ENCODE assay signal across 15 cellular contexts in the genomic region with DNA sequence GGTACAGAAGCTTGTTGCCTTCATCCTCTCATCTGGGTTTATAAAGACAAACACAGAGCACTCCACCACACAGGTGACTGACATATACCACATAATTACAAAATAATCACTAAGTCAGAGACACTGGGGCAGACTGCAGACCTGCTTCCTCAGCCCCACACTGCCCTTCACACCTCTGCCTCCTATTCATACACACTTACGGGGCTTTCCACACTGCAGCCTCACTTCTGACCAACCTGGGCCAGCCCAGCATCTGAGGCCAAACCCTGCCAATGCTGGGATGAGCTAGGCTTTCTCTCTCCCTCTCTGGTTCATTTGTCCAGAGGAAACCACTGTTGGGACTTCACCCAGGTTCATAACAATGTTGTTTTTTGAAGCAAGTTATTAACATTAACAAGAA. TPM values are rescaled to one million over a fixed set of nuclear protein-coding genes. Genes with fewer than 3 reads are reported as not detected.
"Had no signal": no experiment of that assay in that cellular context is flagged by ENCODE, and none has a peak within 500 bp of the region (broad histone marks: within the 10 kb centered on the region; RNA-seq: fewer than 3 reads in every experiment).

No MANE protein-coding gene starts in this region.

- ATAC-seq: activated T-cell treated with anti-CD3 and anti-CD28 coated beads, Interleukin-2, amount 50 U/mL, for 72 hours; gastroesophageal sphincter; stimulated activated naive CD8-positive, alpha-beta T cell treated with anti-CD3 and anti-CD28 coated beads, Interleukin-15, amount 100 ng/mL, for 72 hours had no signal

- H3K9me3 Mint-ChIP-seq: activated CD4-positive, alpha-beta T cell treated with anti-CD3 and anti-CD28 coated beads, Interleukin-2, amount 10 ng/mL, durations not matched to agents 24 days and 14 days; activated T-cell treated with anti-CD3 and anti-CD28 coated beads, Interleukin-2, amount 50 U/mL, for 72 hours; central memory CD8-positive, alpha-beta T cell; nephron; stimulated activated naive CD8-positive, alpha-beta T cell treated with anti-CD3 and anti-CD28 coated beads, Interleukin-15, amount 100 ng/mL, for 72 hours; T-helper 1 cell treated with Interleukin-12 subunit alpha and Interleukin-12 subunit beta and Interleukin-4 antibody, amounts not matched to agents 30 μg/mL and 1 μg/mL, for 36 hours had no signal

- H3K27me3 ChIP-seq: ovary had no signal

- H3K9me3 ChIP-seq: adrenal gland, gastroesophageal sphincter, left ventricle myocardium inferior, ovary had no signal

- H3K4me1 Mint-ChIP-seq: nephron had no signal

- DNase-seq: activated CD4-positive, alpha-beta T cell treated with anti-CD3 and anti-CD28 coated beads, Interleukin-2, amount 10 ng/mL, durations not matched to agents 24 days and 14 days; activated naive CD4-positive, alpha-beta T cell; activated T-cell treated with anti-CD3 and anti-CD28 coated beads, Interleukin-2, amount 50 U/mL, for 72 hours; cortex of kidney; effector memory CD4-positive, alpha-beta T cell; left ventricle myocardium inferior; mesenchymal stem cell; ovary; stimulated activated CD4-positive, alpha-beta T cell treated with anti-CD3 and anti-CD28 coated beads, Interleukin-4, amount 100 ng/mL, for 1 hour; stimulated activated naive CD8-positive, alpha-beta T cell treated with anti-CD3 and anti-CD28 coated beads, Interleukin-15, amount 100 ng/mL, for 72 hours had no signal

- H3K27ac ChIP-seq: adrenal gland, gastroesophageal sphincter, left ventricle myocardium inferior, ovary had no signal

- H3K4me3 Mint-ChIP-seq: activated CD4-positive, alpha-beta T cell treated with anti-CD3 and anti-CD28 coated beads, Interleukin-2, amount 10 ng/mL, durations not matched to agents 24 days and 14 days; activated T-cell treated with anti-CD3 and anti-CD28 coated beads, Interleukin-2, amount 50 U/mL, for 72 hours; central memory CD8-positive, alpha-beta T cell; stimulated activated naive CD8-positive, alpha-beta T cell treated with anti-CD3 and anti-CD28 coated beads, Interleukin-15, amount 100 ng/mL, for 72 hours; T-helper 1 cell treated with Interleukin-12 subunit alpha and Interleukin-12 subunit beta and Interleukin-4 antibody, amounts not matched to agents 30 μg/mL and 1 μg/mL, for 36 hours had no signal

- H3K27ac Mint-ChIP-seq: activated CD4-positive, alpha-beta T cell treated with anti-CD3 and anti-CD28 coated beads, Interleukin-2, amount 10 ng/mL, durations not matched to agents 24 days and 14 days; activated T-cell treated with anti-CD3 and anti-CD28 coated beads, Interleukin-2, amount 50 U/mL, for 72 hours; nephron had no signal

RNA-seq across cellular contexts. Expression of a gene that starts 4.5 kb away (rescaled TPM):
- total RNA-seq: activated CD4-positive, alpha-beta T cell treated with anti-CD3 and anti-CD28 coated beads, Interleukin-2, amount 10 ng/mL, durations not matched to agents 24 days and 14 days; left ventricle myocardium inferior had no signal
